In the genomic region with DNA sequence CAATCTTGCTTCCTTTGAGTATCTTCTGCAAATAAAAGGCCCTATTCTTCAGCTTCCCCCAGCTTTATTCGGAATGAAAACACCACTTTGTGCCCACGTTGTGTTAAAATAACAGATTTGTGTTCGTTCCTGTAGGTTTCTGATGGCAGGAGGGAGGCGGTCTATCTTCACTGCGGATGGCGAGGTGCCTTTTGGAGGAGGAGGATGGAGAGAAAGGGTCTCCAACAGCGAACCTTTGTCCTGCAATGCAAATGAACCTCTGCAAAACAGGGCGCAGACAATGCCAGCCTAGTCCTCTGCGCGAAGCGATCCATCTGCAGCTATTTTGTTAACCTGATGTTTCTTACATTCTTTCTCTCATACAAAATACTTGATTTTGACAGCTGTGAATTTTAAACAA, we compare ENCODE assay signal across 20 cellular contexts.
A peak's percentile ranks its signal among the peaks of the same experiment; 100 is the strongest.
DNase-seq lines count a peak whose midpoint lies in the region; TF ChIP-seq lines count a peak whose summit lies in the region.
"Had no signal": no experiment of that assay in that cellular context is flagged by ENCODE, and none has a peak within 500 bp of the region (broad histone marks: within the 10 kb centered on the region; RNA-seq: fewer than 3 reads in every experiment).

No MANE protein-coding gene starts in this region.

- intact Hi-C loops in dorsolateral prefrontal cortex (cut with DNase I) = no loop called here

- no peak overlapping the region for H2BK120ac ChIP-seq in neuronal stem cell (ENCODE audit: low read depth, low read length)

- H3K9me3 ChIP-seq in ES-I3 (ENCODE audit: control insufficient read depth, insufficient read depth, low read length) (no peaks in the 10 kb centered on the region), iPS-20b (ENCODE audit: insufficient read depth, low read depth, low read length) (no peaks in the 10 kb centered on the region), neuronal stem cell (replicated peaks in 1 of 2; ENCODE audit: control insufficient read depth in 2 of 2, insufficient read depth in 1 of 2, low read depth in 1 of 2, low read length in 2 of 2) (no peaks in the 10 kb centered on the region)
- H3K9me3 ChIP-seq: sigmoid colon had no signal

- peak in 1 of 56 donors; percentile 9 for TF ChIP-seq CTCF in dorsolateral prefrontal cortex (IDR thresholded peaks at IDR 0.05 in 54 of 56, conservative IDR thresholded peaks at IDR 0.05 in 2 of 56; ENCODE audit: low read depth in 1 of 56, partially characterized antibody in 56 of 56)
- TF ChIP-seq CTCF in brain microvascular endothelial cell (IDR thresholded peaks at IDR 0.05; ENCODE audit: low read depth, low read length, missing control alignments) = no peak

- H3K4ac ChIP-seq in neuronal stem cell (ENCODE audit: low read length) = no peak overlapping the region

- peaks cover 38% of the 10 kb centered on the region for H3K4me1 ChIP-seq in ES-I3 (ENCODE audit: insufficient read depth, low read length)
- H3K4me1 ChIP-seq in iPS-20b (ENCODE audit: insufficient read depth, low read length) = peaks cover 45% of the 10 kb centered on the region
- peaks cover 23 to 40% of the 10 kb centered on the region in 2 donors for H3K4me1 ChIP-seq in neuronal stem cell (ENCODE audit: control insufficient read depth in 2 of 2, insufficient read depth in 1 of 2, low read depth in 1 of 2, low read length in 2 of 2)

- H3K27me3 ChIP-seq in dorsolateral prefrontal cortex (peaks cover 0 to 59% (median 12%) of the 10 kb centered on the region in 45 donors), iPS-20b (ENCODE audit: insufficient read depth, low read length) (peaks cover 88% of the 10 kb centered on the region), neuronal stem cell (ENCODE audit: control insufficient read depth in 3 of 3, insufficient read depth in 3 of 3, low read depth in 1 of 3, low read length in 3 of 3) (no peaks in the 10 kb centered on the region), brain microvascular endothelial cell (replicated peaks) (no peaks in the 10 kb centered on the region)
- H3K27me3 ChIP-seq: BLaER1 treated with 17β-estradiol and CSF1 and Interleukin-3, amounts not matched to agents 10 nM and 100 nM had no signal

- H4K91ac ChIP-seq in neuronal stem cell (ENCODE audit: low read depth, low read length, poor library complexity) = no peak overlapping the region

- H3K4me3 ChIP-seq in dorsolateral prefrontal cortex (peak overlapping the region in 44 of 59 donors; percentile 2 to 63 (median 36)), iPS-20b (ENCODE audit: low read length) (peak overlapping the region; percentile 52), neuronal stem cell (ENCODE audit: low read length in 2 of 2) (peak overlapping the region in 1 of 2 donors; percentile 16), brain microvascular endothelial cell (ENCODE audit: low read depth, low read length) (no peak overlapping the region)
- H3K4me3 ChIP-seq: BLaER1 treated with 17β-estradiol and CSF1 and Interleukin-3, amounts not matched to agents 10 nM and 100 nM; sigmoid colon had no signal

- no peak overlapping the region for H2BK15ac ChIP-seq in neuronal stem cell (ENCODE audit: low read length)

- no peak overlapping the region for H3K18ac ChIP-seq in neuronal stem cell (ENCODE audit: low read length)

- H3K79me1 ChIP-seq in neuronal stem cell (ENCODE audit: low read depth, low read length) = no peaks in the 10 kb centered on the region

- peak overlapping the region in 2 of 59 donors; percentile 2 to 13 for H3K27ac ChIP-seq in dorsolateral prefrontal cortex
- H3K27ac ChIP-seq in iPS-20b (ENCODE audit: low read length) = no peak overlapping the region
- H3K27ac ChIP-seq in neuronal stem cell (replicated peaks; ENCODE audit: low read length) = peak overlapping the region; percentile 9
- H3K27ac ChIP-seq in brain microvascular endothelial cell = no peak overlapping the region
- H3K27ac ChIP-seq: BLaER1 treated with 17β-estradiol and CSF1 and Interleukin-3, amounts not matched to agents 10 nM and 100 nM; KMS-11; sigmoid colon; VCaP had no signal

- peak overlapping the region; percentile 7; the same call in 1 of the 2 replicates for H3K9ac ChIP-seq in ES-I3 (ENCODE audit: low read depth, low read length)
- no peak overlapping the region for H3K9ac ChIP-seq in iPS-20b (ENCODE audit: low read depth, low read length)
- no peak overlapping the region for H3K9ac ChIP-seq in neuronal stem cell (ENCODE audit: low read depth, low read length, poor library complexity)
- H3K9ac ChIP-seq: BLaER1 treated with 17β-estradiol and CSF1 and Interleukin-3, amounts not matched to agents 10 nM and 100 nM; KMS-11 had no signal

- DNase-seq in dorsolateral prefrontal cortex (peak in 1 of 10 donors; percentile 16), neuronal stem cell (ENCODE audit: low spot score) (peak; percentile 64), HCEC 1CT (no peak), brain microvascular endothelial cell (no peak), ACHN (no peak)
- no peak for DNase-seq in activated naive CD4-positive, alpha-beta T cell treated with anti-CD3 and anti-CD28 coated beads, Interleukin-2, amount 50 U/mL, for 16 hours
- DNase-seq: activated CD4-positive, alpha-beta T cell treated with anti-CD3 and anti-CD28 coated beads, Interleukin-2, amount 50 U/mL, for 1 hour; activated CD8-positive, alpha-beta memory T cell treated with anti-CD3 and anti-CD28 coated beads, Interleukin-2, amount 50 U/mL, for 4 hours; cortex of kidney; GOT3; NCI-H1048; NCI-H2029 treated with DMSO at 0.1 percent for 48 hours; NCI-H446; sigmoid colon; T-helper 17 cell had no signal

- H2BK5ac ChIP-seq in neuronal stem cell (ENCODE audit: low read length) = no peak overlapping the region

- H3K14ac ChIP-seq in neuronal stem cell (ENCODE audit: low read length) = no peak overlapping the region

- in situ Hi-C loops in brain microvascular endothelial cell (cut with HindIII; ENCODE audit: low pct_ligation_motif_present, low sequenced_read_pairs) = no loop called here
- in situ Hi-C loops in ACHN (cut with HindIII; ENCODE audit: low pct_ligation_motif_present, low pct_unique_long_range_greater_than_20kb, low sequenced_read_pairs) = no loop called here

- H3K4me2 ChIP-seq in neuronal stem cell (ENCODE audit: insufficient read depth, low read length, poor library complexity, severe bottlenecking) = peak overlapping the region; percentile 50
- H3K4me2 ChIP-seq: BLaER1 treated with 17β-estradiol and CSF1 and Interleukin-3, amounts not matched to agents 10 nM and 100 nM; KMS-11 had no signal

- H2BK12ac ChIP-seq in neuronal stem cell (ENCODE audit: low read length) = no peak overlapping the region

- H3K23ac ChIP-seq in neuronal stem cell (ENCODE audit: low read depth, low read length, poor library complexity) = no peak overlapping the region

- H4K8ac ChIP-seq in neuronal stem cell (ENCODE audit: low read depth, low read length) = no peak overlapping the region

- peak overlapping the region; percentile 13 for H2AFZ ChIP-seq in neuronal stem cell (ENCODE audit: low read length)

- H3K36me3 ChIP-seq in ES-I3 (ENCODE audit: insufficient read depth, low read length) (peaks cover 2% of the 10 kb centered on the region; the same call in 1 of the 2 replicates), iPS-20b (ENCODE audit: insufficient read depth, low read depth, low read length) (no peaks in the 10 kb centered on the region), neuronal stem cell (replicated peaks in 1 of 2; ENCODE audit: control insufficient read depth in 2 of 2, insufficient read depth in 2 of 2, low read length in 2 of 2) (no peaks in the 10 kb centered on the region), brain microvascular endothelial cell (replicated peaks) (no peaks in the 10 kb centered on the region)
- H3K36me3 ChIP-seq: BLaER1 treated with 17β-estradiol and CSF1 and Interleukin-3, amounts not matched to agents 10 nM and 100 nM; sigmoid colon had no signal

- WGBS in neuronal stem cell (ENCODE audit: extremely low coverage in 2 of 2, insufficient read length in 2 of 2, insufficient replicate concordance in 1 of 2), 2 donors = no CpG with 5 or more reads among the region's 11 CpGs

- H2AK5ac ChIP-seq in neuronal stem cell (ENCODE audit: low read depth, low read length) = no peak overlapping the region
